In the genomic region with DNA sequence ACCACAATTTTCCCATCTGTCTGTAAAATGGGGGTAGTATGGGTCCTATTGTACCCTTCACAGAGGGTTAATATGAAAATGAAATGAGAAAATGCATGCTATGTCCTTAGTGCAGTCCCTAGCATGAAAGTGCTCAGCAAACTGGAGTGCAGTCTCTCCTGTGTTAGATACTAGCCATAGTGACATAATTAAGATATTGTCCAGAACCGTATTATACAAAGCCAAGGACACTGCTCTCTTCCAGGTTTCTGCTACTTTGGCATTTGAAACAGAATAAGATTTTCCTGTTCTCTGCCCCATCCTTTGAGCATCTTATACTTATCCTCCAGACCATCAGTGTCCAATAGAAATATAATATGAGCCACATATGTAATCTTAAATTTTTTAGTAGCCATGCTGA, we compare ENCODE assay signal across 25 cellular contexts.
"Had no signal": no experiment of that assay in that cellular context is flagged by ENCODE, and none has a peak within 500 bp of the region (broad histone marks: within the 10 kb centered on the region; RNA-seq: fewer than 3 reads in every experiment).

No MANE protein-coding gene starts in this region.

- H3K4me3 ChIP-seq: stomach, suprapubic skin, testis, thoracic aorta, thyroid gland, tibial artery, tibial nerve, transverse colon, upper lobe of left lung, upper lobe of right lung, vagina had no signal

- H3K27ac ChIP-seq: stomach, suprapubic skin, testis, thoracic aorta, tibial artery, upper lobe of left lung, upper lobe of right lung had no signal

- DNase-seq: stimulated activated CD4-positive, alpha-beta T cell treated with anti-CD3 and anti-CD28 coated beads, Interleukin-2, amount 100 ng/mL, for 48 hours; stimulated activated CD4-positive, alpha-beta T cell treated with anti-CD3 and anti-CD28 coated beads, Interleukin-4, amount 100 ng/mL, for 1 hour; stimulated activated CD4-positive, alpha-beta T cell treated with anti-CD3 and anti-CD28 coated beads, Interleukin-4, amount 100 ng/mL, for 24 hours; stimulated activated CD4-positive, alpha-beta T cell treated with anti-CD3 and anti-CD28 coated beads, Interleukin-4, amount 100 ng/mL, for 4 hours; stimulated activated CD8-positive, alpha-beta memory T cell treated with anti-CD3 and anti-CD28 coated beads, Interleukin-4, amount 100 ng/mL, for 48 hours; stimulated activated naive B cell treated with anti-CD40 and anti-IgM and Interleukin-4, amounts not matched to agents 10 μg/mL and 1 μg/mL and 100 μg/mL, for 72 hours; stimulated activated naive CD4-positive, alpha-beta T cell; stimulated activated naive CD4-positive, alpha-beta T cell treated with Interleukin-2 at 50 U/mL for 16 hours; stimulated activated naive CD8-positive, alpha-beta T cell treated with anti-CD3 and anti-CD28 coated beads, Interleukin-15, amount 100 ng/mL, for 72 hours; stimulated activated naive CD8-positive, alpha-beta T cell treated with anti-CD3 and anti-CD28 coated beads, Interleukin-15, Interleukin-2, amounts not matched to agents 100 U/mL and 50 U/mL, for 24 hours; stomach; substantia nigra; testis; thyroid gland; tibial artery; transverse colon; trophoblast cell; upper lobe of left lung; upper lobe of right lung had no signal

- H3K9me3 ChIP-seq: stomach, suprapubic skin, testis, thoracic aorta, thyroid gland, tibial artery, tibial nerve, transverse colon, upper lobe of left lung, upper lobe of right lung, vagina had no signal

- H3K36me3 ChIP-seq: stomach, suprapubic skin, thoracic aorta, thyroid gland, tibial artery, transverse colon, upper lobe of left lung, upper lobe of right lung, vagina had no signal

- ATAC-seq: stimulated activated effector memory CD8-positive, alpha-beta T cell treated with anti-CD3 and anti-CD28 coated beads, Interleukin-12 subunit alpha, Interleukin-12 subunit beta, amount 100 ng/mL, for 72 hours; stimulated activated memory B cell treated with anti-CD40 and anti-IgM and Interleukin-4, amounts not matched to agents 10 μg/mL and 1 μg/mL and 100 μg/mL, for 72 hours; stimulated activated naive B cell treated with anti-CD40 and anti-IgM and Interleukin-4, amounts not matched to agents 10 μg/mL and 1 μg/mL and 100 μg/mL, for 72 hours; stimulated activated naive CD8-positive, alpha-beta T cell treated with anti-CD3 and anti-CD28 coated beads, Interleukin-15, amount 100 ng/mL, for 72 hours; stimulated activated naive CD8-positive, alpha-beta T cell treated with anti-CD3 and anti-CD28 coated beads, Interleukin-15, Interleukin-2, amounts not matched to agents 100 U/mL and 50 U/mL, for 24 hours; upper lobe of right lung had no signal

- H3K27me3 ChIP-seq: stomach, suprapubic skin, testis, thyroid gland, tibial artery, tibial nerve, transverse colon, upper lobe of left lung, upper lobe of right lung, vagina had no signal
